Comparison of ENCODE assay signal across 1 cellular context in genomic region chr16:9134739-9135138, GRCh38.
TF ChIP-seq lines count a peak whose summit lies in the region.

No MANE protein-coding gene starts in this region.

TF ChIP-seq in HepG2, 621 proteins besides CTCF, POLR2A, EP300 and RAD21 (continued from another document and continues in another):
- TF ChIP-seq HOXA3 (CRISPR knock-in tag; IDR thresholded peaks at IDR 0.05) = 0 out of 2 replicates have a peak, but pooled peaks have one; percentile 25
- TF ChIP-seq MXD4 (CRISPR knock-in tag; IDR thresholded peaks at IDR 0.05) = peak; percentile 65
- TF ChIP-seq ZNF354B (CRISPR knock-in tag; IDR thresholded peaks at IDR 0.05) = 0 out of 2 replicates have a peak, but pooled peaks have one; percentile 50
- TF ChIP-seq ZNF232 (CRISPR knock-in tag; IDR thresholded peaks at IDR 0.05; ENCODE audit: borderline replicate concordance) = 0 out of 2 replicates have a peak, but pooled peaks have one; percentile 68
- TF ChIP-seq ZNF850 (CRISPR knock-in tag; conservative IDR thresholded peaks at IDR 0.05) = no peak
- TF ChIP-seq KLF9 (CRISPR knock-in tag; IDR thresholded peaks at IDR 0.05; ENCODE audit: low read depth) = no peak
- 0 out of 2 replicates have a peak, but pooled peaks have one; percentile 39 for TF ChIP-seq REPIN1 (CRISPR knock-in tag; IDR thresholded peaks at IDR 0.05; ENCODE audit: borderline replicate concordance, low read depth)
- peak; percentile 35 for TF ChIP-seq IKZF4 (CRISPR knock-in tag; IDR thresholded peaks at IDR 0.05; ENCODE audit: borderline replicate concordance, low read depth, not compliant biosample characterization)
- TF ChIP-seq ZBTB49 (CRISPR knock-in tag; IDR thresholded peaks at IDR 0.05; ENCODE audit: borderline replicate concordance) = 0 out of 2 replicates have a peak, but pooled peaks have one; percentile 10
- TF ChIP-seq ZFP91 (CRISPR knock-in tag; IDR thresholded peaks at IDR 0.05; ENCODE audit: borderline replicate concordance) = peak; percentile 28; the same call in 1 of the 2 replicates
- TF ChIP-seq E2F2 (CRISPR knock-in tag; IDR thresholded peaks at IDR 0.05; ENCODE audit: borderline replicate concordance) = 0 out of 2 replicates have a peak, but pooled peaks have one; percentile 49
- peak; percentile 37 for TF ChIP-seq HNF4A (CRISPR knock-in tag; IDR thresholded peaks at IDR 0.05)
- peak; percentile 55; the same call in 1 of the 2 replicates for TF ChIP-seq NFKB2 (CRISPR knock-in tag; IDR thresholded peaks at IDR 0.05; ENCODE audit: borderline replicate concordance)
- TF ChIP-seq NR2F6 (IDR thresholded peaks at IDR 0.05) = peak; percentile 48
- peak; percentile 69; the same call in 1 of the 2 replicates for TF ChIP-seq NR2F6 (CRISPR knock-in tag; IDR thresholded peaks at IDR 0.05)
- TF ChIP-seq RARA (CRISPR knock-in tag; IDR thresholded peaks at IDR 0.05) = peak; percentile 36; the same call in 1 of the 2 replicates
- peak; percentile 88 for TF ChIP-seq ZNF883 (CRISPR knock-in tag; IDR thresholded peaks at IDR 0.05; ENCODE audit: not compliant biosample characterization)
- no peak for TF ChIP-seq TBP (CRISPR knock-in tag; IDR thresholded peaks at IDR 0.05)
- TF ChIP-seq STAG1 (CRISPR knock-in tag; IDR thresholded peaks at IDR 0.05) = peak; percentile 97
- no peak for TF ChIP-seq CBFB (CRISPR knock-in tag; IDR thresholded peaks at IDR 0.05)
- peak; percentile 58 for TF ChIP-seq ZNF687 (CRISPR knock-in tag; IDR thresholded peaks at IDR 0.05)
- no peak for TF ChIP-seq GABPA (IDR thresholded peaks at IDR 0.05; ENCODE audit: low read depth, low read length)
- no peak for TF ChIP-seq GABPA (CRISPR knock-in tag; IDR thresholded peaks at IDR 0.05; ENCODE audit: low read depth)
- no peak for TF ChIP-seq BCL3 (CRISPR knock-in tag; IDR thresholded peaks at IDR 0.05)
- peak; percentile 76 for TF ChIP-seq PATZ1 (CRISPR knock-in tag; IDR thresholded peaks at IDR 0.05)
- TF ChIP-seq NR2F1 (CRISPR knock-in tag; IDR thresholded peaks at IDR 0.05) = 0 out of 4 replicates have a peak, but pooled peaks of 1 of the 2 experiments have one; percentile 26
- peak; percentile 43; the same call in 1 of the 2 replicates for TF ChIP-seq MIER3 (CRISPR knock-in tag; IDR thresholded peaks at IDR 0.05; ENCODE audit: borderline replicate concordance)
- peak; percentile 66; the same call in 1 of the 2 replicates for TF ChIP-seq ZSCAN9 (CRISPR knock-in tag; IDR thresholded peaks at IDR 0.05; ENCODE audit: borderline replicate concordance)
- peak; percentile 98 for TF ChIP-seq ZBTB7A (CRISPR knock-in tag; IDR thresholded peaks at IDR 0.05)
- TF ChIP-seq AHR (CRISPR knock-in tag; IDR thresholded peaks at IDR 0.05) = peak; percentile 35; the same call in 1 of the 2 replicates
- 0 out of 2 replicates have a peak, but pooled peaks have one; percentile 41 for TF ChIP-seq CREBL2 (CRISPR knock-in tag; IDR thresholded peaks at IDR 0.05; ENCODE audit: borderline replicate concordance)
- TF ChIP-seq GATAD1 (CRISPR knock-in tag; IDR thresholded peaks at IDR 0.05) = peak; percentile 34; the same call in 1 of the 2 replicates
- TF ChIP-seq ZSCAN5A (CRISPR knock-in tag; IDR thresholded peaks at IDR 0.05; ENCODE audit: borderline replicate concordance) = 0 out of 2 replicates have a peak, but pooled peaks have one; percentile 30
- peak; percentile 12; the same call in 1 of the 2 replicates for TF ChIP-seq HNF1B (CRISPR knock-in tag; IDR thresholded peaks at IDR 0.05)
- TF ChIP-seq ZMYM3 (CRISPR knock-in tag; IDR thresholded peaks at IDR 0.05) = 0 out of 2 replicates have a peak, but pooled peaks have one; percentile 19
- no peak for TF ChIP-seq IKZF1 (IDR thresholded peaks at IDR 0.05)
